ENCODE assay signal across 1 cellular context in the genomic region with DNA sequence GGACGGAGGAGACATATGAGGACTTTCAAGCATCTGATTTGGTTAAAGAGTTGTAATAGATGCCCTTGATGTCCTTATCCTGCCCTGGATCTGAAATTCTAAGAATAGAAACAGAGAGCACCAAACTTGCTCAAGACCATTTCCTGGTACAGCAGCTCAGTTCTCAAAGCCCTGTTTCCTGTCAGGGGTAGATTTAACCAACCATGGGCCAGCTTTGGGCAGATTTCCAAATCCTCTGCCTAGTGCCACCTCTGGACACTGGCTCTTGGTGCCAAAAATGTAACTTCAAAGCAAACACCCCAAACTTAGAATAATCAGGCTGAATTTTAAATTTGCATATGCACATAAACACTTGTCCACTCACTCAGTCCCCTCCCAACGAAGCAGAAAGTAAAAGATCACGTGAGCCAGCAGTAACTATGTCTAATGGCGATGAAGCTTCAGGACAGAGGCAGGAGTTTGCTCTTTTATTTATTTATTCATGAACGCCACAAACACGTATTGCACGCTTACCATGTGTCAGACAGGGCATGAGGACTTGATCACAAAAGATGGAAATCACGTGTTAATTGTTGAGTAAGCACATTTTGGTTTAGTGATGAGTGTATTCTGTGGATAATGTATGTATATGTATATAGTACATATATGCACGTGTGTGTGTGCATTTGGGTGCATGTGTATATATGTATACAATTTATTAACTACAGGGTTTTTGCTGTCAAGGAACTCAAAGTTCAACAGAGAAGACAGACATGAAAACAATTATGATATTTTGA.
A peak's percentile ranks its signal among the peaks of the same experiment; 100 is the strongest.
TF ChIP-seq lines count a peak whose summit lies in the region.

No MANE protein-coding gene starts in this region.

TF ChIP-seq in HepG2, 621 proteins besides CTCF, POLR2A, EP300 and RAD21 (continued from another document):
- TF ChIP-seq MNT (IDR thresholded peaks at IDR 0.05) (peak; percentile 77), MAFK (conservative IDR thresholded peaks at IDR 0.05 in 1 of 2, IDR thresholded peaks at IDR 0.05 in 1 of 2; ENCODE audit: low read length in 2 of 2) (peak; percentile 92 to 94), MAFF (IDR thresholded peaks at IDR 0.05; ENCODE audit: low read depth, low read length) (peak; percentile 91), ZNF562 (CRISPR knock-in tag; IDR thresholded peaks at IDR 0.05; ENCODE audit: borderline replicate concordance) (no peak)
- TF ChIP-seq, protein P1, sequence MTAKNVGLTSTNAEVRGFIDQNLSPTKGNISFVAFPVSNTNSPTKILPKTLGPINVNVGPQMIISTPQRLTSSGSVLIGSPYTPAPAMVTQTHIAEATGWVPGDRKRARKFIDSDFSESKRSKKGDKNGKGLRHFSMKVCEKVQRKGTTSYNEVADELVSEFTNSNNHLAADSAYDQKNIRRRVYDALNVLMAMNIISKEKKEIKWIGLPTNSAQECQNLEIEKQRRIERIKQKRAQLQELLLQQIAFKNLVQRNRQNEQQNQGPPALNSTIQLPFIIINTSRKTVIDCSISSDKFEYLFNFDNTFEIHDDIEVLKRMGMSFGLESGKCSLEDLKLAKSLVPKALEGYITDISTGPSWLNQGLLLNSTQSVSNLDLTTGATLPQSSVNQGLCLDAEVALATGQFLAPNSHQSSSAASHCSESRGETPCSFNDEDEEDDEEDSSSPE (CRISPR knock-in tag; IDR thresholded peaks at IDR 0.05): no peak
TF ChIP-seq in HepG2: peak in this region for 3.
